35 cellular contexts compared by ENCODE assay signal in the genomic region with DNA sequence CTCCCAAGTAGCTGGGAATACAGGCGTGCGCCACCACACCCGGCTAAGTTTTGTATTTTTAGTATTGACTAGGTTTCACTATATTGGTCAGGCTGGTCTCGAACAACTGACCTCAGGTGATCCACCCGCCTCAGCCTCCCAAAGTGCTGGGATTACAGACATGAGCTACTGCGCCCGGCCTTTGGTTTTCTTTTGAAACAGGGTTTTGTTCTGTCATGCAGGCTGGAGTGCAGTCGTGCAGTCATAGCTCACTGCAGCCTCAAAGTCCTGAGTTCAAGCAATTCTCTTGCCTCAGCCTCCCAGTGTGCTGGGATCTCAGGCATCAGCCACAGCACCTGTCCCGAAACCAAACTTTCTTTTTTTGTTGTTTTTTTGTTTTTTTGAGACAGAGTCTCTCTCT. TPM values are rescaled to one million over a fixed set of nuclear protein-coding genes. Genes with fewer than 3 reads are reported as not detected.
"Had no signal": no experiment of that assay in that cellular context is flagged by ENCODE, and none has a peak within 500 bp of the region (broad histone marks: within the 10 kb centered on the region; RNA-seq: fewer than 3 reads in every experiment).

No MANE protein-coding gene starts in this region.

- DNase-seq: Karpas-422, Kasumi-1, MG63, MM.1S, MV-4-11, NCI-H1048, NCI-H1092, NCI-H1092 treated with DMSO at 0.1 percent for 48 hours, NCI-H1105, NCI-H1105 treated with DMSO at 0.1 percent for 48 hours, NCI-H1417, NCI-H1417 treated with DMSO at 0.1 percent for 48 hours, NCI-H1436, NCI-H1436 treated with DMSO at 0.1 percent for 48 hours, NCI-H146, NCI-H1694, NCI-H1694 treated with DMSO at 0.1 percent for 48 hours, NCI-H187, NCI-H187 treated with DMSO at 0.1 percent for 48 hours, NCI-H1930, NCI-H2029, NCI-H2029 treated with DMSO at 0.1 percent for 48 hours, NCI-H2081, NCI-H2081 treated with DMSO at 0.1 percent for 48 hours, NCI-H2107, NCI-H2171, NCI-H2171 treated with DMSO at 0.1 percent for 48 hours, NCI-H2227 treated with DMSO at 0.1 percent for 48 hours, NCI-H226, NCI-H345, NCI-H446, NCI-H446 treated with DMSO at 0.1 percent for 48 hours, NCI-H510A, NCI-H510A treated with DMSO at 0.1 percent for 48 hours had no signal

RNA-seq across cellular contexts. Expression of gene GDPD1, which starts 39.7 kb away (rescaled TPM):
- total RNA-seq: LHCN-M2 had no signal
